1 cellular context compared by ENCODE assay signal in the genomic region with DNA sequence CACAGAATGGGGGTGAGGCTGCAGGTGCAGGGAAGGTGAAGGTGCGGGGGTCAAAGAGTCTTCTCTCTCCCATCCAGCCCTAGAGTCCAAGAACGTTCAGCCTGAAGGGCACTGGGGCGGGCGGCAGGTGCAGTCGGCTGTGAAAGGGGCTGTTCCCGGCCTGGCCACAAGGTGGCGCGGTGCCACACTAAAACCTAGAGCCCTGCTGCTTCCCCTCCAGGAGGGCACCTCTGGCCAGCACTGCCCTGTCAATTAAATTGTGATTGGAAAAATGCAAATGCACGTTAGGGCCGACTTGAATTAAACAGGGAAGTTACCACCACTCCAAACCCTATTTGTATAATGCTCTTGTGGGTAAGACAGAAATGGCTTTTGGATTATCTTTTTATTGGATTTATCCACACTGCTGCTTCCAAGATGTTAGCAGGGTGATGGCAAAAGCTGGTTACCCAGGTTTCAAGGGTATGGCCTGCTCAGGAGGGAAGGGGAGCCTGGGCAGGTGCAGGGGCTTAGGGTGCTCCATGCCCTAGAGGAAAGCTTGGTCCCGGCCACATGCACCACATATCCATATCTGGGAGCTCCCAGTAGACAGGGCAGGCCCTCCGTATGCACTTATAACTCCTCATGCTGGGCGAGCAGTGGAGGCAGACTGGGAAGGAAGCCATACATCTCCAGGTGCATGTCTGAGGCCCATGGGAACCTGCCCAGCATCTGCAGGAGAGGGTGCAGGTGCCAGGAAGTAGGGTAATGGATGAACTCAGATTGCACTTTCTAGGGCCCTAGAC.
TF ChIP-seq lines count a peak whose summit lies in the region.

No MANE protein-coding gene starts in this region.

TF ChIP-seq in Ishikawa, 13 proteins besides CTCF, POLR2A, EP300 and RAD21 (continued from another document):
- TF ChIP-seq YY1 (IDR thresholded peaks at IDR 0.05; ENCODE audit: low read depth) = no peak
